Comparison of ENCODE assay signal across 1 cellular context in genomic region chr11:72781063-72781312, GRCh38.
A peak's percentile ranks its signal among the peaks of the same experiment; 100 is the strongest.
TF ChIP-seq lines count a peak whose summit lies in the region.

No MANE protein-coding gene starts in this region.

TF ChIP-seq in K562, 482 proteins besides CTCF, POLR2A, EP300 and RAD21:
- TF ChIP-seq ZFX (CRISPR knock-in tag; IDR thresholded peaks at IDR 0.05) (peak; percentile 48), TAL1 (IDR thresholded peaks at IDR 0.05) (no peak), VEZF1 (CRISPR knock-in tag; IDR thresholded peaks at IDR 0.05) (no peak), FUS (optimal IDR thresholded peaks at IDR 0.05; ENCODE audit: low read depth, low read length) (no peak), C11orf30 (IDR thresholded peaks at IDR 0.05; ENCODE audit: low read depth) (no peak), NFYB (IDR thresholded peaks at IDR 0.05; ENCODE audit: extremely low read depth, insufficient read length) (no peak), RBFOX2 (IDR thresholded peaks at IDR 0.05; ENCODE audit: low read depth, low read length) (0 out of 2 replicates have a peak, but pooled peaks have one; percentile 29), FOXA3 (CRISPR knock-in tag; conservative IDR thresholded peaks at IDR 0.05 in 1 of 2, IDR thresholded peaks at IDR 0.05 in 1 of 2) (no peak), DPF2 (IDR thresholded peaks at IDR 0.05) (no peak), ATF1 (CRISPR knock-in tag; IDR thresholded peaks at IDR 0.05) (no peak), ATF1 (tag; IDR thresholded peaks at IDR 0.05) (no peak)
- TF ChIP-seq, protein P1, sequence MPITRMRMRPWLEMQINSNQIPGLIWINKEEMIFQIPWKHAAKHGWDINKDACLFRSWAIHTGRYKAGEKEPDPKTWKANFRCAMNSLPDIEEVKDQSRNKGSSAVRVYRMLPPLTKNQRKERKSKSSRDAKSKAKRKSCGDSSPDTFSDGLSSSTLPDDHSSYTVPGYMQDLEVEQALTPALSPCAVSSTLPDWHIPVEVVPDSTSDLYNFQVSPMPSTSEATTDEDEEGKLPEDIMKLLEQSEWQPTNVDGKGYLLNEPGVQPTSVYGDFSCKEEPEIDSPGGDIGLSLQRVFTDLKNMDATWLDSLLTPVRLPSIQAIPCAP (CRISPR knock-in tag; IDR thresholded peaks at IDR 0.05; ENCODE audit: borderline replicate concordance), result no peak
